10 cellular contexts compared by ENCODE assay signal in the genomic region with DNA sequence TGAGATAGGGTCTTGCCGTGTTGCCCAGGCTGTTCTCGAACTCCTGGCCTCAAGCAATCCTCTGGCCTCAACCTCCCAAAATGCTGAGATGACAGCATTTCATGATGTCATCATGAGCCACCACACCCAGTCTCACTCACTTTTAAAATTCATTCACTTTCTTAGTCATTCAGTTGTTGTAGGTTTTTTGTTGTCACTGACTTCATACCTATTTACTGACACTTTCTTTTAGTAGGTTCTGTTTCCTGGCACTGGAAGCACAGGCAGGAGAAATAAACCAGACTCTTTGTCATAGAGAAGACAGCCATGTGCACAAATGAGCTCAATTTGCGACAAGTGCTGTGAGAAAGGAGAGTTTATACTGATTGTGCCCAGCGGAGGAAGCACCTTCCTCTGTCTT. TPM values are rescaled to one million over a fixed set of nuclear protein-coding genes. Genes with fewer than 3 reads are reported as not detected.
"Had no signal": no experiment of that assay in that cellular context is flagged by ENCODE, and none has a peak within 500 bp of the region (broad histone marks: within the 10 kb centered on the region; RNA-seq: fewer than 3 reads in every experiment).

No MANE protein-coding gene starts in this region.

- H3K4me3 ChIP-seq: gastroesophageal sphincter, lung, thyroid gland had no signal

- H3K4me3 Mint-ChIP-seq: naive B cell had no signal

- ATAC-seq: gastroesophageal sphincter had no signal

- H3K27ac Mint-ChIP-seq: naive B cell had no signal

- DNase-seq: activated CD4-positive, alpha-beta T cell treated with anti-CD3 and anti-CD28 coated beads for 48 hours; activated naive CD4-positive, alpha-beta T cell; hypothalamus; naive B cell; small intestine; thyroid gland had no signal

RNA-seq across cellular contexts. Expression of gene ART5, which starts 10.5 kb away (rescaled TPM):
- total RNA-seq: aorta, endothelial cell of umbilical vein had no signal

RNA-seq across cellular contexts. Expression of gene ART1, which starts 13.6 kb away (rescaled TPM):
- total RNA-seq: aorta, endothelial cell of umbilical vein, gastroesophageal sphincter, thyroid gland had no signal
